Comparison of ENCODE assay signal across 21 cellular contexts in the genomic region with DNA sequence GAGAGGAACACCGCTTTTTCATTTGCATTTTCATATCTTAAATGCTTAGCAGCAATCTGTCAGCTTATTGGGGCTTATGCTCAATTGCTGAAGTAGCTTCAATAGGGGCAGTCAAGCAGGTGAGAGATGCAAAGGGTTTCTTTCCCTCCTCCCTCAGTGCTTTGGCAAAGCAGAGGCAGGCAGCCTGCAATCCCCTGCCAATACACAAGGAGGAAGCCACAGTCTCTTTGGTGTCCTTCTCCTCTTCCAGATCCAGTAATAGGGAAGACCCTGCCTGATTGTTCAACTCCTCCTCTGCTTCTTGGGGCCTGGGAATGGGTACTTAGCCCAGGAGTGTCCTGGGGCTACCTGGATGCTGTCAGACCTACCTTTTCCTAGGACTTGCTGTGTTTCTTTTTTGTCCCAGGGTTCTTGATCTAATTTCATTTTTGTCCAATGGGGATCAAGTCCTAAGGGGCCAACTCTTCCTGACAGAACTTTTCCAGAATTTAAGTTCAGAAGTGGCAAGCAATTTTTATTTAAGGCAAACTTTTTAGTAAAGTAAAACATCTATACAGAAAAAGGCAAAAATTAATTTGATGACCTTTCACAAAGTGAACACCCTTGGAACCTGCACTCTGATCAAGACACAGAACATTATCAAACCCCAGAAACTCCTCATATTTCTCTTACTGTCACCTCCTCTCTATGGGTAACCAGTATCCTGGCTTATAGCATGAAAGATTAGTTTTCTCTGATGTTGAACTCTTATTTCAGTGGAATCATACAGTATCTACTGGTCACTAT.
DNase-seq lines count a peak whose midpoint lies in the region; ATAC-seq and TF ChIP-seq lines count a peak whose summit lies in the region.
"Had no signal": no experiment of that assay in that cellular context is flagged by ENCODE, and none has a peak within 500 bp of the region (broad histone marks: within the 10 kb centered on the region; RNA-seq: fewer than 3 reads in every experiment).

No MANE protein-coding gene starts in this region.

- POLR2A ChIA-PET in Panc1 (lab: Charles Lee): no interaction called here

- no peaks in the 10 kb centered on the region for H3K27me3 ChIP-seq in Panc1 (ENCODE audit: control insufficient read depth, insufficient read depth, low read length)
- H3K27me3 ChIP-seq: body of pancreas, neutrophil had no signal

- TF ChIP-seq POLR2A in lower leg skin (IDR thresholded peaks at IDR 0.05): no peak

- 100% methylated on average over 1 of the region's 1 CpG for WGBS in lower leg skin, 2 donors

- H3K36me3 ChIP-seq in Panc1 (ENCODE audit: control insufficient read depth, insufficient read depth, low read length): no peaks in the 10 kb centered on the region
- H3K36me3 ChIP-seq: neutrophil, thoracic aorta had no signal

- BruUV-seq in Panc1 (replicated peaks; lab: Mats Ljungman, UMichigan): no TSS peak

- intact Hi-C loops in Panc1 (cut with micrococcal nuclease; ENCODE audit: unreplicated experiment) (no loop called here), lower leg skin (cut with DNase I; ENCODE audit: low total_unique reads) (no loop called here)

- H3K27ac ChIP-seq in Panc1 (ENCODE audit: low read length): no peak overlapping the region
- H3K27ac ChIP-seq: body of pancreas, epithelial cell of prostate, neutrophil, thoracic aorta had no signal

- TF ChIP-seq CTCF in Panc1 (IDR thresholded peaks at IDR 0.05) (peak; percentile 12; the same call in 1 of the 2 replicates), fibroblast of pulmonary artery (IDR thresholded peaks at IDR 0.05; ENCODE audit: low read length, missing control alignments) (peak; percentile 26), type B pancreatic cell (conservative IDR thresholded peaks at IDR 0.05) (peak; percentile 24), lower leg skin (IDR thresholded peaks at IDR 0.05) (no peak)

- CTCF ChIA-PET in Panc1 (lab: Charles Lee): no interaction called here

- no peak overlapping the region for H3K27ac Mint-ChIP-seq in type B pancreatic cell
- H3K27ac Mint-ChIP-seq: activated CD4-positive, alpha-beta memory T cell treated with anti-CD3 and anti-CD28 coated beads for 36 hours had no signal

- H3K4me1 ChIP-seq in Panc1 (ENCODE audit: control insufficient read depth, insufficient read depth, low read length): no peaks in the 10 kb centered on the region

- H3K27me3 Mint-ChIP-seq in type B pancreatic cell: no peaks in the 10 kb centered on the region
- H3K27me3 Mint-ChIP-seq: activated CD4-positive, alpha-beta memory T cell treated with anti-CD3 and anti-CD28 coated beads for 36 hours; T-helper 17 cell had no signal

- no peaks in the 10 kb centered on the region for H3K9me3 Mint-ChIP-seq in type B pancreatic cell
- H3K9me3 Mint-ChIP-seq: activated CD4-positive, alpha-beta memory T cell treated with anti-CD3 and anti-CD28 coated beads for 36 hours had no signal

- no peaks in the 10 kb centered on the region for H3K9me3 ChIP-seq in Panc1 (ENCODE audit: control insufficient read depth, insufficient read depth, low read depth, low read length)
- H3K9me3 ChIP-seq: body of pancreas, neutrophil, thoracic aorta had no signal

- ATAC-seq in Panc1: no peak
- no peak for ATAC-seq in HG03342 (IDR thresholded peaks at IDR 0.05; ENCODE audit: unreplicated experiment)
- ATAC-seq: body of pancreas, T-helper 17 cell had no signal

- peak; percentile 34 for DNase-seq in NCI-H82 (lab: John Stamatoyannopoulos, UW)
- DNase-seq in NCI-H82 treated with DMSO at 0.1 percent for 48 hours (lab: John Stamatoyannopoulos, UW; ENCODE audit: unreplicated experiment): no peak
- no peak for DNase-seq in Panc1 (ENCODE audit: low read depth, low spot score)
- no peak for DNase-seq in fibroblast of pulmonary artery (ENCODE audit: low read depth)
- DNase-seq in type B pancreatic cell (ENCODE audit: extremely low spot score, unreplicated experiment): no peak
- no peak for DNase-seq in lower leg skin (ENCODE audit: low spot score in 2 of 2)
- no peak for DNase-seq in GM03348 (ENCODE audit: low spot score)
- DNase-seq: ACHN; activated CD4-positive, alpha-beta memory T cell treated with anti-CD3 and anti-CD28 coated beads for 36 hours; activated effector memory CD4-positive, alpha-beta T cell treated with anti-CD3 and anti-CD28 coated beads, Interleukin-2, amount 50 U/mL, for 16 hours; body of pancreas; hippocampal formation; NCI-H2171; OCI-M1; T-helper 17 cell had no signal

- in situ Hi-C loops in Panc1 (cut with HindIII; ENCODE audit: low pct_unique_long_range_greater_than_20kb, low sequenced_read_pairs): no loop called here

- no peak overlapping the region for H3K4me3 ChIP-seq in Panc1 (ENCODE audit: low read depth in 2 of 2, low read length in 2 of 2)
- H3K4me3 ChIP-seq in fibroblast of pulmonary artery (replicated peaks; ENCODE audit: low read depth, low read length): no peak overlapping the region
- H3K4me3 ChIP-seq in lower leg skin (ENCODE audit: low read depth, poor library complexity, severe bottlenecking): no peak overlapping the region
- H3K4me3 ChIP-seq: body of pancreas, lung, smooth muscle cell, thoracic aorta had no signal

- no peak overlapping the region for H3K4me3 Mint-ChIP-seq in type B pancreatic cell
- H3K4me3 Mint-ChIP-seq: activated CD4-positive, alpha-beta memory T cell treated with anti-CD3 and anti-CD28 coated beads for 36 hours; T-helper 17 cell had no signal

- no peaks in the 10 kb centered on the region for H3K4me1 Mint-ChIP-seq in type B pancreatic cell (ENCODE audit: unreplicated experiment)

- peaks cover 4% of the 10 kb centered on the region for H3K36me3 Mint-ChIP-seq in type B pancreatic cell

Comparison
In these comparisons a context has a peak if more than half of its experiments do, and no peak if none do; other contexts are left out.
1. CTCF ChIP-seq: peak in Panc1 (single experiment), fibroblast of pulmonary artery (single experiment) and type B pancreatic cell (single experiment); none in lower leg skin (0 of 3).